Comparison of ENCODE assay signal across 1 cellular context in the genomic region with DNA sequence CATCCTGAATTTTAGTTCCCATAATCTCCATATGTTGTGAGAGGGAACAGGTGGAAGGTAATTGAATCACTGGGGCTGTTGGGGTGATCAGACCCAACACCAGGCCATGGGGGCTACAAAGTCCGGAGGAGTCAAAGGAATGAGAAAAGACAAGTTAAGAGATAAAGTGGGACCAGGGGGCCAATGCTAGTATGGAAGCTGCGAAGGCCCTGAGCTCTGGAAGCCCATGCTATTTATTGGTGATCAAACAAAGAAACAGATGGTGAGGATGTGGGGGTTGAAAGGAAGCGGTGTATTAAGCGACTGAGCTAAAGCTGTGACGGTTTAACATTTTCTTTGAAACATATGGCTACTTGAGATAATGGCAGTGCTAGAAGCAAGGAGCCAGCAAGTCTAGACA.
TF ChIP-seq lines count a peak whose summit lies in the region.

No MANE protein-coding gene starts in this region.

TF ChIP-seq in GM23338, 12 proteins besides CTCF, POLR2A, EP300 and RAD21:
- TF ChIP-seq, protein P1, sequence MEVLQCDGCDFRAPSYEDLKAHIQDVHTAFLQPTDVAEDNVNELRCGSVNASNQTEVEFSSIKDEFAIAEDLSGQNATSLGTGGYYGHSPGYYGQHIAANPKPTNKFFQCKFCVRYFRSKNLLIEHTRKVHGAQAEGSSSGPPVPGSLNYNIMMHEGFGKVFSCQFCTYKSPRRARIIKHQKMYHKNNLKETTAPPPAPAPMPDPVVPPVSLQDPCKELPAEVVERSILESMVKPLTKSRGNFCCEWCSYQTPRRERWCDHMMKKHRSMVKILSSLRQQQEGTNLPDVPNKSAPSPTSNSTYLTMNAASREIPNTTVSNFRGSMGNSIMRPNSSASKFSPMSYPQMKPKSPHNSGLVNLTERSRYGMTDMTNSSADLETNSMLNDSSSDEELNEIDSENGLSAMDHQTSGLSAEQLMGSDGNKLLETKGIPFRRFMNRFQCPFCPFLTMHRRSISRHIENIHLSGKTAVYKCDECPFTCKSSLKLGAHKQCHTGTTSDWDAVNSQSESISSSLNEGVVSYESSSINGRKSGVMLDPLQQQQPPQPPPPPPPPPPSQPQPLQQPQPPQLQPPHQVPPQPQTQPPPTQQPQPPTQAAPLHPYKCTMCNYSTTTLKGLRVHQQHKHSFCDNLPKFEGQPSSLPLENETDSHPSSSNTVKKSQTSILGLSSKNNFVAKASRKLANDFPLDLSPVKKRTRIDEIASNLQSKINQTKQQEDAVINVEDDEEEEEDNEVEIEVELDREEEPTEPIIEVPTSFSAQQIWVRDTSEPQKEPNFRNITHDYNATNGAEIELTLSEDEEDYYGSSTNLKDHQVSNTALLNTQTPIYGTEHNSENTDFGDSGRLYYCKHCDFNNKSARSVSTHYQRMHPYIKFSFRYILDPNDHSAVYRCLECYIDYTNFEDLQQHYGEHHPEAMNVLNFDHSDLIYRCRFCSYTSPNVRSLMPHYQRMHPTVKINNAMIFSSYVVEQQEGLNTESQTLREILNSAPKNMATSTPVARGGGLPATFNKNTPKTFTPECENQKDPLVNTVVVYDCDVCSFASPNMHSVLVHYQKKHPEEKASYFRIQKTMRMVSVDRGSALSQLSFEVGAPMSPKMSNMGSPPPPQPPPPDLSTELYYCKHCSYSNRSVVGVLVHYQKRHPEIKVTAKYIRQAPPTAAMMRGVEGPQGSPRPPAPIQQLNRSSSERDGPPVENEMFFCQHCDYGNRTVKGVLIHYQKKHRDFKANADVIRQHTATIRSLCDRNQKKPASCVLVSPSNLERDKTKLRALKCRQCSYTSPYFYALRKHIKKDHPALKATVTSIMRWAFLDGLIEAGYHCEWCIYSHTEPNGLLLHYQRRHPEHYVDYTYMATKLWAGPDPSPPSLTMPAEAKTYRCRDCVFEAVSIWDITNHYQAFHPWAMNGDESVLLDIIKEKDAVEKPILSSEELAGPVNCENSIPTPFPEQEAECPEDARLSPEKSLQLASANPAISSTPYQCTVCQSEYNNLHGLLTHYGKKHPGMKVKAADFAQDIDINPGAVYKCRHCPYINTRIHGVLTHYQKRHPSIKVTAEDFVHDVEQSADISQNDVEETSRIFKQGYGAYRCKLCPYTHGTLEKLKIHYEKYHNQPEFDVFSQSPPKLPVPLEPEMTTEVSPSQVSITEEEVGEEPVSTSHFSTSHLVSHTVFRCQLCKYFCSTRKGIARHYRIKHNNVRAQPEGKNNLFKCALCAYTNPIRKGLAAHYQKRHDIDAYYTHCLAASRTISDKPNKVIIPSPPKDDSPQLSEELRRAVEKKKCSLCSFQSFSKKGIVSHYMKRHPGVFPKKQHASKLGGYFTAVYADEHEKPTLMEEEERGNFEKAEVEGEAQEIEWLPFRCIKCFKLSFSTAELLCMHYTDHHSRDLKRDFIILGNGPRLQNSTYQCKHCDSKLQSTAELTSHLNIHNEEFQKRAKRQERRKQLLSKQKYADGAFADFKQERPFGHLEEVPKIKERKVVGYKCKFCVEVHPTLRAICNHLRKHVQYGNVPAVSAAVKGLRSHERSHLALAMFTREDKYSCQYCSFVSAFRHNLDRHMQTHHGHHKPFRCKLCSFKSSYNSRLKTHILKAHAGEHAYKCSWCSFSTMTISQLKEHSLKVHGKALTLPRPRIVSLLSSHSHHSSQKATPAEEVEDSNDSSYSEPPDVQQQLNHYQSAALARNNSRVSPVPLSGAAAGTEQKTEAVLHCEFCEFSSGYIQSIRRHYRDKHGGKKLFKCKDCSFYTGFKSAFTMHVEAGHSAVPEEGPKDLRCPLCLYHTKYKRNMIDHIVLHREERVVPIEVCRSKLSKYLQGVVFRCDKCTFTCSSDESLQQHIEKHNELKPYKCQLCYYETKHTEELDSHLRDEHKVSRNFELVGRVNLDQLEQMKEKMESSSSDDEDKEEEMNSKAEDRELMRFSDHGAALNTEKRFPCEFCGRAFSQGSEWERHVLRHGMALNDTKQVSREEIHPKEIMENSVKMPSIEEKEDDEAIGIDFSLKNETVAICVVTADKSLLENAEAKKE (CRISPR knock-in tag; IDR thresholded peaks at IDR 0.05), result no peak
TF ChIP-seq in GM23338: peak in this region for 0.
